ENCODE assay signal across 1 cellular context in genomic region chr4:92522371-92522770, GRCh38.
TF ChIP-seq lines count a peak whose summit lies in the region.

No MANE protein-coding gene starts in this region.

TF ChIP-seq in H1, 55 proteins besides CTCF, POLR2A, EP300 and RAD21 (continued from another document):
- TF ChIP-seq CBX8 (IDR thresholded peaks at IDR 0.05; ENCODE audit: borderline replicate concordance, low read depth, low read length) (no peak), EGR1 (IDR thresholded peaks at IDR 0.05; ENCODE audit: borderline replicate concordance, low read depth, low read length) (no peak)
